ENCODE assay signal across 19 cellular contexts in genomic region chr11:125188021-125188420, GRCh38. TPM values are rescaled to one million over a fixed set of nuclear protein-coding genes. Genes with fewer than 3 reads are reported as not detected.
A peak's percentile ranks its signal among the peaks of the same experiment; 100 is the strongest.
DNase-seq lines count a peak whose midpoint lies in the region; TF ChIP-seq lines count a peak whose summit lies in the region.
"Had no signal": no experiment of that assay in that cellular context is flagged by ENCODE, and none has a peak within 500 bp of the region (broad histone marks: within the 10 kb centered on the region; RNA-seq: fewer than 3 reads in every experiment).

No MANE protein-coding gene starts in this region.

- intact Hi-C loops in colonic mucosa (cut with DNase I): no loop called here

- H3K4me1 ChIP-seq in GM23248 (ENCODE audit: insufficient read depth) (no peaks in the 10 kb centered on the region; the same call in 1 of the 2 replicates), neural progenitor cell (peaks cover 47% of the 10 kb centered on the region), colonic mucosa (no peaks in the 10 kb centered on the region)
- H3K4me1 ChIP-seq: BLaER1 treated with 17β-estradiol and CSF1 and Interleukin-3, amounts not matched to agents 10 nM and 100 nM had no signal

- in situ Hi-C loops in GM23248 (cut with MboI): no loop called here

- peaks cover 38% of the 10 kb centered on the region for H3K36me3 Mint-ChIP-seq in neural progenitor cell
- H3K36me3 Mint-ChIP-seq: CD8-positive, alpha-beta T cell had no signal

- no peak overlapping the region for H3K4me2 ChIP-seq in GM23248 (ENCODE audit: unreplicated experiment)
- peak overlapping the region; percentile 36 for H3K4me2 ChIP-seq in neural progenitor cell
- H3K4me2 ChIP-seq: BLaER1 treated with 17β-estradiol and CSF1 and Interleukin-3, amounts not matched to agents 10 nM and 100 nM; SK-N-SH had no signal

- H3K27me3 Mint-ChIP-seq in neural progenitor cell (ENCODE audit: insufficient read depth, low read depth): no peaks in the 10 kb centered on the region

- no peak overlapping the region for H3K27ac Mint-ChIP-seq in neural progenitor cell
- H3K27ac Mint-ChIP-seq: CD8-positive, alpha-beta T cell; H9 had no signal

- H3K9ac ChIP-seq in GM23248 (no peak overlapping the region), neural progenitor cell (no peak overlapping the region), colonic mucosa (ENCODE audit: low read depth in 2 of 2, low read length in 2 of 2) (no peak overlapping the region)
- H3K9ac ChIP-seq: BLaER1 treated with 17β-estradiol and CSF1 and Interleukin-3, amounts not matched to agents 10 nM and 100 nM; SK-N-SH had no signal

- no peak overlapping the region for H3K4me3 Mint-ChIP-seq in neural progenitor cell
- H3K4me3 Mint-ChIP-seq: CD8-positive, alpha-beta T cell; H9 had no signal

- H3K9me3 Mint-ChIP-seq in neural progenitor cell: peaks cover 21% of the 10 kb centered on the region

- H3K27ac ChIP-seq in GM23248: no peak overlapping the region
- no peak overlapping the region for H3K27ac ChIP-seq in epithelial cell of prostate
- H3K27ac ChIP-seq in neural progenitor cell: no peak overlapping the region
- no peak overlapping the region for H3K27ac ChIP-seq in colonic mucosa
- H3K27ac ChIP-seq: BLaER1 treated with 17β-estradiol and CSF1 and Interleukin-3, amounts not matched to agents 10 nM and 100 nM had no signal

- no peak for TF ChIP-seq CTCF in neural progenitor cell (IDR thresholded peaks at IDR 0.05)
- no peak for TF ChIP-seq CTCF in GM10266 (IDR thresholded peaks at IDR 0.05; ENCODE audit: control insufficient read depth, insufficient read depth, low read depth, missing control alignments)
- no peak for TF ChIP-seq CTCF in colonic mucosa (IDR thresholded peaks at IDR 0.05)

- no peaks in the 10 kb centered on the region for H3K9me2 ChIP-seq in GM23248 (ENCODE audit: insufficient read depth)
- H3K9me2 ChIP-seq: SK-N-SH had no signal

- H3K36me3 ChIP-seq in GM23248 (ENCODE audit: low read depth) (no peaks in the 10 kb centered on the region), neural progenitor cell (no peaks in the 10 kb centered on the region), colonic mucosa (no peaks in the 10 kb centered on the region)
- H3K36me3 ChIP-seq: BLaER1 treated with 17β-estradiol and CSF1 and Interleukin-3, amounts not matched to agents 10 nM and 100 nM had no signal

- peaks cover 5% of the 10 kb centered on the region; the same call in 1 of the 2 replicates for H3K27me3 ChIP-seq in GM23248 (replicated peaks; ENCODE audit: insufficient read depth)
- no peaks in the 10 kb centered on the region for H3K27me3 ChIP-seq in neural progenitor cell
- no peaks in the 10 kb centered on the region for H3K27me3 ChIP-seq in colonic mucosa
- H3K27me3 ChIP-seq: BLaER1 treated with 17β-estradiol and CSF1 and Interleukin-3, amounts not matched to agents 10 nM and 100 nM had no signal

- H2AFZ ChIP-seq in GM23248 (no peak overlapping the region), neural progenitor cell (replicated peaks) (no peak overlapping the region)

- no peaks in the 10 kb centered on the region for H3K9me3 ChIP-seq in GM23248 (ENCODE audit: low read depth)
- H3K9me3 ChIP-seq in neural progenitor cell (ENCODE audit: low read depth): no peaks in the 10 kb centered on the region
- no peaks in the 10 kb centered on the region for H3K9me3 ChIP-seq in colonic mucosa
- H3K9me3 ChIP-seq: SK-N-SH had no signal

- peaks cover 36% of the 10 kb centered on the region for H3K4me1 Mint-ChIP-seq in neural progenitor cell

- DNase-seq in GM23248 (peak; percentile 43), RPMI7951 (ENCODE audit: low read depth) (peak; percentile 17), epithelial cell of prostate (ENCODE audit: low read depth, low spot score) (peak; percentile 18), neural progenitor cell (ENCODE audit: low spot score) (no peak), GM10266 (ENCODE audit: extremely low spot score) (no peak), colonic mucosa (no peak)
- DNase-seq in activated CD4-positive, alpha-beta T cell treated with anti-CD3 and anti-CD28 coated beads, Interleukin-2, amount 50 U/mL, for 48 hours: no peak
- DNase-seq: Calu3; CD8-positive, alpha-beta T cell; H9; NCI-H1092 treated with DMSO at 0.1 percent for 48 hours; NCI-H146; NCI-H2081; NCI-H2171 treated with DMSO at 0.1 percent for 48 hours; NCI-H446 treated with DMSO at 0.1 percent for 48 hours; NCI-H69; SHP77; SK-N-SH had no signal

- H3K79me2 ChIP-seq in GM23248 (ENCODE audit: insufficient read depth) (no peaks in the 10 kb centered on the region), neural progenitor cell (ENCODE audit: low read depth) (peaks cover 9% of the 10 kb centered on the region)

- H3K4me3 ChIP-seq in GM23248 (no peak overlapping the region), neural progenitor cell (no peak overlapping the region), colonic mucosa (no peak overlapping the region)
- H3K4me3 ChIP-seq: BLaER1 treated with 17β-estradiol and CSF1 and Interleukin-3, amounts not matched to agents 10 nM and 100 nM had no signal

- H4K20me1 ChIP-seq in GM23248 (ENCODE audit: insufficient read depth) (no peaks in the 10 kb centered on the region), neural progenitor cell (ENCODE audit: low read depth) (peaks cover 18% of the 10 kb centered on the region)
- H4K20me1 ChIP-seq: BLaER1 treated with 17β-estradiol and CSF1 and Interleukin-3, amounts not matched to agents 10 nM and 100 nM had no signal

- no peaks in the 10 kb centered on the region for H3F3A ChIP-seq in GM23248 (ENCODE audit: insufficient read depth)
- peaks cover 17% of the 10 kb centered on the region for H3F3A ChIP-seq in neural progenitor cell (ENCODE audit: low read depth)

RNA-seq across cellular contexts. Expression of gene PKNOX2, which starts 23.5 kb away (rescaled TPM):
- total RNA-seq in GM23248 (2014; rRNA removed; shearing (Covaris generic)): 0.51 and 0.76 TPM in 2 replicates
- 0.08 and 0.21 TPM in 2 replicates for polyA plus RNA-seq in GM23248 (2016; fragmentation: Nextera tagmentation; extraction: Ambion mirVana)
- total RNA-seq in RPMI7951 (2014; rRNA removed; shearing (Covaris generic)): 2.1 and 2.8 TPM in 2 replicates
- total RNA-seq in neural progenitor cell (ENCODE audit: low replicate concordance) (4.3 and 7.2 TPM in 2 replicates), colonic mucosa (1 to 10 TPM in 1 of 2 donors, under 1 TPM in 1; 0.52 to 1.3 TPM)
- total RNA-seq: Calu3; CD8-positive, alpha-beta T cell had no signal

Comparison
In these comparisons a context has a peak if more than half of its experiments do, and no peak if none do; other contexts are left out.
1. DNase-seq: peak in GM23248 (single experiment), RPMI7951 (single experiment) and epithelial cell of prostate (single experiment); none in neural progenitor cell (single experiment), activated CD4-positive, alpha-beta T cell treated with anti-CD3 and anti-CD28 coated beads, Interleukin-2, amount 50 U/mL, for 48 hours (0 of 2), GM10266 (single experiment) and colonic mucosa (single experiment).